Comparison of ENCODE assay signal across 1 cellular context in genomic region chr22:22884010-22884887, GRCh38.
TF ChIP-seq lines count a peak whose summit lies in the region.

No MANE protein-coding gene starts in this region.

TF ChIP-seq in K562, 482 proteins besides CTCF, POLR2A, EP300 and RAD21 (continued from another document and continues in another):
- TF ChIP-seq, protein P1, sequence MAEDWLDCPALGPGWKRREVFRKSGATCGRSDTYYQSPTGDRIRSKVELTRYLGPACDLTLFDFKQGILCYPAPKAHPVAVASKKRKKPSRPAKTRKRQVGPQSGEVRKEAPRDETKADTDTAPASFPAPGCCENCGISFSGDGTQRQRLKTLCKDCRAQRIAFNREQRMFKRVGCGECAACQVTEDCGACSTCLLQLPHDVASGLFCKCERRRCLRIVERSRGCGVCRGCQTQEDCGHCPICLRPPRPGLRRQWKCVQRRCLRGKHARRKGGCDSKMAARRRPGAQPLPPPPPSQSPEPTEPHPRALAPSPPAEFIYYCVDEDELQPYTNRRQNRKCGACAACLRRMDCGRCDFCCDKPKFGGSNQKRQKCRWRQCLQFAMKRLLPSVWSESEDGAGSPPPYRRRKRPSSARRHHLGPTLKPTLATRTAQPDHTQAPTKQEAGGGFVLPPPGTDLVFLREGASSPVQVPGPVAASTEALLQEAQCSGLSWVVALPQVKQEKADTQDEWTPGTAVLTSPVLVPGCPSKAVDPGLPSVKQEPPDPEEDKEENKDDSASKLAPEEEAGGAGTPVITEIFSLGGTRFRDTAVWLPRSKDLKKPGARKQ (CRISPR knock-in tag; IDR thresholded peaks at IDR 0.05) = no peak
- TF ChIP-seq, protein P2, sequence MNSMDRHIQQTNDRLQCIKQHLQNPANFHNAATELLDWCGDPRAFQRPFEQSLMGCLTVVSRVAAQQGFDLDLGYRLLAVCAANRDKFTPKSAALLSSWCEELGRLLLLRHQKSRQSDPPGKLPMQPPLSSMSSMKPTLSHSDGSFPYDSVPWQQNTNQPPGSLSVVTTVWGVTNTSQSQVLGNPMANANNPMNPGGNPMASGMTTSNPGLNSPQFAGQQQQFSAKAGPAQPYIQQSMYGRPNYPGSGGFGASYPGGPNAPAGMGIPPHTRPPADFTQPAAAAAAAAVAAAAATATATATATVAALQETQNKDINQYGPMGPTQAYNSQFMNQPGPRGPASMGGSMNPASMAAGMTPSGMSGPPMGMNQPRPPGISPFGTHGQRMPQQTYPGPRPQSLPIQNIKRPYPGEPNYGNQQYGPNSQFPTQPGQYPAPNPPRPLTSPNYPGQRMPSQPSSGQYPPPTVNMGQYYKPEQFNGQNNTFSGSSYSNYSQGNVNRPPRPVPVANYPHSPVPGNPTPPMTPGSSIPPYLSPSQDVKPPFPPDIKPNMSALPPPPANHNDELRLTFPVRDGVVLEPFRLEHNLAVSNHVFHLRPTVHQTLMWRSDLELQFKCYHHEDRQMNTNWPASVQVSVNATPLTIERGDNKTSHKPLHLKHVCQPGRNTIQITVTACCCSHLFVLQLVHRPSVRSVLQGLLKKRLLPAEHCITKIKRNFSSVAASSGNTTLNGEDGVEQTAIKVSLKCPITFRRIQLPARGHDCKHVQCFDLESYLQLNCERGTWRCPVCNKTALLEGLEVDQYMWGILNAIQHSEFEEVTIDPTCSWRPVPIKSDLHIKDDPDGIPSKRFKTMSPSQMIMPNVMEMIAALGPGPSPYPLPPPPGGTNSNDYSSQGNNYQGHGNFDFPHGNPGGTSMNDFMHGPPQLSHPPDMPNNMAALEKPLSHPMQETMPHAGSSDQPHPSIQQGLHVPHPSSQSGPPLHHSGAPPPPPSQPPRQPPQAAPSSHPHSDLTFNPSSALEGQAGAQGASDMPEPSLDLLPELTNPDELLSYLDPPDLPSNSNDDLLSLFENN (IDR thresholded peaks at IDR 0.05; ENCODE audit: low read depth in 2 of 2, low read length in 2 of 2) = no peak
- TF ChIP-seq MAZ (CRISPR knock-in tag; conservative IDR thresholded peaks at IDR 0.05 in 1 of 2, IDR thresholded peaks at IDR 0.05 in 1 of 2) = peak in 1 of 2 experiments; percentile 95; a peak in 2 of 4 replicates
- TF ChIP-seq THRAP3 (IDR thresholded peaks at IDR 0.05; ENCODE audit: borderline replicate concordance) = no peak
- TF ChIP-seq ZNF197 (CRISPR knock-in tag; IDR thresholded peaks at IDR 0.05; ENCODE audit: low read depth) = no peak
- TF ChIP-seq CREM (IDR thresholded peaks at IDR 0.05; ENCODE audit: low read depth) = peak; percentile 44; the same call in 1 of the 2 replicates
- TF ChIP-seq, protein P3, sequence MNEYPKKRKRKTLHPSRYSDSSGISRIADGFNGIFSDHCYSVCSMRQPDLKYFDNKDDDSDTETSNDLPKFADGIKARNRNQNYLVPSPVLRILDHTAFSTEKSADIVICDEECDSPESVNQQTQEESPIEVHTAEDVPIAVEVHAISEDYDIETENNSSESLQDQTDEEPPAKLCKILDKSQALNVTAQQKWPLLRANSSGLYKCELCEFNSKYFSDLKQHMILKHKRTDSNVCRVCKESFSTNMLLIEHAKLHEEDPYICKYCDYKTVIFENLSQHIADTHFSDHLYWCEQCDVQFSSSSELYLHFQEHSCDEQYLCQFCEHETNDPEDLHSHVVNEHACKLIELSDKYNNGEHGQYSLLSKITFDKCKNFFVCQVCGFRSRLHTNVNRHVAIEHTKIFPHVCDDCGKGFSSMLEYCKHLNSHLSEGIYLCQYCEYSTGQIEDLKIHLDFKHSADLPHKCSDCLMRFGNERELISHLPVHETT (CRISPR knock-in tag; conservative IDR thresholded peaks at IDR 0.05 in 1 of 2, IDR thresholded peaks at IDR 0.05 in 1 of 2) = peak in 1 of 2 experiments; percentile 90; a peak in 2 of 4 replicates
- no peak for TF ChIP-seq ERF (CRISPR knock-in tag; IDR thresholded peaks at IDR 0.05)
- no peak for TF ChIP-seq TCFL5 (CRISPR knock-in tag; conservative IDR thresholded peaks at IDR 0.05)
- TF ChIP-seq BHLHE40 (IDR thresholded peaks at IDR 0.05; ENCODE audit: low read length) = no peak
- TF ChIP-seq, protein P4, sequence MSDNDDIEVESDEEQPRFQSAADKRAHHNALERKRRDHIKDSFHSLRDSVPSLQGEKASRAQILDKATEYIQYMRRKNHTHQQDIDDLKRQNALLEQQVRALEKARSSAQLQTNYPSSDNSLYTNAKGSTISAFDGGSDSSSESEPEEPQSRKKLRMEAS (CRISPR knock-in tag; IDR thresholded peaks at IDR 0.05) = no peak
- no peak for TF ChIP-seq SAFB2 (IDR thresholded peaks at IDR 0.05; ENCODE audit: borderline replicate concordance, low read depth, low read length, severe bottlenecking)
- TF ChIP-seq ZC3H8 (IDR thresholded peaks at IDR 0.05) = no peak
- TF ChIP-seq ZNF124 (CRISPR knock-in tag; IDR thresholded peaks at IDR 0.05) = no peak
- TF ChIP-seq MEIS2 (IDR thresholded peaks at IDR 0.05; ENCODE audit: partially characterized antibody) = no peak
- TF ChIP-seq KAT2B (IDR thresholded peaks at IDR 0.05; ENCODE audit: low read depth, low read length) = no peak
- TF ChIP-seq MTA2 (IDR thresholded peaks at IDR 0.05; ENCODE audit: low read depth) = no peak
- no peak for TF ChIP-seq ZKSCAN3 (CRISPR knock-in tag; IDR thresholded peaks at IDR 0.05)
- TF ChIP-seq SRF (CRISPR knock-in tag; IDR thresholded peaks at IDR 0.05) = peak in 1 of 2 experiments; percentile 77; a peak in 2 of 4 replicates
- TF ChIP-seq UBTF (IDR thresholded peaks at IDR 0.05; ENCODE audit: borderline replicate concordance in 1 of 2, low read depth in 2 of 2, low read length in 2 of 2) = peak; percentile 94 to 96; a peak in 3 of 4 replicates
- TF ChIP-seq ETV6 (IDR thresholded peaks at IDR 0.05; ENCODE audit: borderline replicate concordance in 1 of 2, low read depth in 2 of 2, low read length in 1 of 2) = no peak
- no peak for TF ChIP-seq ETV6 (CRISPR knock-in tag; IDR thresholded peaks at IDR 0.05; ENCODE audit: borderline replicate concordance)
- TF ChIP-seq, protein P5, sequence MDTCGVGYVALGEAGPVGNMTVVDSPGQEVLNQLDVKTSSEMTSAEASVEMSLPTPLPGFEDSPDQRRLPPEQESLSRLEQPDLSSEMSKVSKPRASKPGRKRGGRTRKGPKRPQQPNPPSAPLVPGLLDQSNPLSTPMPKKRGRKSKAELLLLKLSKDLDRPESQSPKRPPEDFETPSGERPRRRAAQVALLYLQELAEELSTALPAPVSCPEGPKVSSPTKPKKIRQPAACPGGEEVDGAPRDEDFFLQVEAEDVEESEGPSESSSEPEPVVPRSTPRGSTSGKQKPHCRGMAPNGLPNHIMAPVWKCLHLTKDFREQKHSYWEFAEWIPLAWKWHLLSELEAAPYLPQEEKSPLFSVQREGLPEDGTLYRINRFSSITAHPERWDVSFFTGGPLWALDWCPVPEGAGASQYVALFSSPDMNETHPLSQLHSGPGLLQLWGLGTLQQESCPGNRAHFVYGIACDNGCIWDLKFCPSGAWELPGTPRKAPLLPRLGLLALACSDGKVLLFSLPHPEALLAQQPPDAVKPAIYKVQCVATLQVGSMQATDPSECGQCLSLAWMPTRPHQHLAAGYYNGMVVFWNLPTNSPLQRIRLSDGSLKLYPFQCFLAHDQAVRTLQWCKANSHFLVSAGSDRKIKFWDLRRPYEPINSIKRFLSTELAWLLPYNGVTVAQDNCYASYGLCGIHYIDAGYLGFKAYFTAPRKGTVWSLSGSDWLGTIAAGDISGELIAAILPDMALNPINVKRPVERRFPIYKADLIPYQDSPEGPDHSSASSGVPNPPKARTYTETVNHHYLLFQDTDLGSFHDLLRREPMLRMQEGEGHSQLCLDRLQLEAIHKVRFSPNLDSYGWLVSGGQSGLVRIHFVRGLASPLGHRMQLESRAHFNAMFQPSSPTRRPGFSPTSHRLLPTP (IDR thresholded peaks at IDR 0.05; ENCODE audit: borderline replicate concordance, extremely low read depth, insufficient read length) = no peak
- no peak for TF ChIP-seq ATF1 (CRISPR knock-in tag; IDR thresholded peaks at IDR 0.05)
- TF ChIP-seq ATF1 (tag; IDR thresholded peaks at IDR 0.05) = no peak
- TF ChIP-seq ELK3 (CRISPR knock-in tag; IDR thresholded peaks at IDR 0.05) = no peak
- no peak for TF ChIP-seq HEY1 (CRISPR knock-in tag; IDR thresholded peaks at IDR 0.05; ENCODE audit: borderline replicate concordance)
- no peak for TF ChIP-seq RBM15 (IDR thresholded peaks at IDR 0.05; ENCODE audit: insufficient read depth, low read length)
- TF ChIP-seq GATAD2A (IDR thresholded peaks at IDR 0.05) = peak; percentile 50
- TF ChIP-seq PPARD (CRISPR knock-in tag; IDR thresholded peaks at IDR 0.05) = no peak
- TF ChIP-seq, protein P6, sequence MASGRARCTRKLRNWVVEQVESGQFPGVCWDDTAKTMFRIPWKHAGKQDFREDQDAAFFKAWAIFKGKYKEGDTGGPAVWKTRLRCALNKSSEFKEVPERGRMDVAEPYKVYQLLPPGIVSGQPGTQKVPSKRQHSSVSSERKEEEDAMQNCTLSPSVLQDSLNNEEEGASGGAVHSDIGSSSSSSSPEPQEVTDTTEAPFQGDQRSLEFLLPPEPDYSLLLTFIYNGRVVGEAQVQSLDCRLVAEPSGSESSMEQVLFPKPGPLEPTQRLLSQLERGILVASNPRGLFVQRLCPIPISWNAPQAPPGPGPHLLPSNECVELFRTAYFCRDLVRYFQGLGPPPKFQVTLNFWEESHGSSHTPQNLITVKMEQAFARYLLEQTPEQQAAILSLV (tag; IDR thresholded peaks at IDR 0.05) = no peak
- TF ChIP-seq HIVEP1 (CRISPR knock-in tag; IDR thresholded peaks at IDR 0.05) = no peak
- no peak for TF ChIP-seq TCF7L2 (IDR thresholded peaks at IDR 0.05; ENCODE audit: low read depth, low read length)
- TF ChIP-seq, protein P7, sequence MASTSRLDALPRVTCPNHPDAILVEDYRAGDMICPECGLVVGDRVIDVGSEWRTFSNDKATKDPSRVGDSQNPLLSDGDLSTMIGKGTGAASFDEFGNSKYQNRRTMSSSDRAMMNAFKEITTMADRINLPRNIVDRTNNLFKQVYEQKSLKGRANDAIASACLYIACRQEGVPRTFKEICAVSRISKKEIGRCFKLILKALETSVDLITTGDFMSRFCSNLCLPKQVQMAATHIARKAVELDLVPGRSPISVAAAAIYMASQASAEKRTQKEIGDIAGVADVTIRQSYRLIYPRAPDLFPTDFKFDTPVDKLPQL (IDR thresholded peaks at IDR 0.05; ENCODE audit: extremely low read depth, insufficient read length) = no peak
- TF ChIP-seq HNRNPLL (IDR thresholded peaks at IDR 0.05; ENCODE audit: low read depth, low read length, poor library complexity, severe bottlenecking) = no peak
- no peak for TF ChIP-seq ATF3 (IDR thresholded peaks at IDR 0.05)
- TF ChIP-seq ATF3 (CRISPR knock-in tag; conservative IDR thresholded peaks at IDR 0.05) = peak; percentile 82; the same call in 1 of the 2 replicates
- TF ChIP-seq REST (CRISPR knock-in tag; IDR thresholded peaks at IDR 0.05; ENCODE audit: low read depth) = no peak
- TF ChIP-seq HNRNPK (IDR thresholded peaks at IDR 0.05; ENCODE audit: low read depth, low read length, poor library complexity, severe bottlenecking) = no peak
- no peak for TF ChIP-seq ZNF324 (CRISPR knock-in tag; IDR thresholded peaks at IDR 0.05)
- TF ChIP-seq ZNF174 (CRISPR knock-in tag; IDR thresholded peaks at IDR 0.05) = no peak
